1 cellular context compared by ENCODE assay signal in genomic region chr1:16904560-16905111, GRCh38.
TF ChIP-seq lines count a peak whose summit lies in the region.

No MANE protein-coding gene starts in this region.

TF ChIP-seq in IMR-90, 13 proteins besides CTCF, POLR2A, EP300 and RAD21 (continued from another document):
- TF ChIP-seq CEBPB (IDR thresholded peaks at IDR 0.05; ENCODE audit: low read depth, low read length): 0 out of 2 replicates have a peak, but pooled peaks have one; percentile 13
